18 cellular contexts compared by ENCODE assay signal in genomic region chr1:5911871-5912271, GRCh38.
"Had no signal": no experiment of that assay in that cellular context is flagged by ENCODE, and none has a peak within 500 bp of the region (broad histone marks: within the 10 kb centered on the region; RNA-seq: fewer than 3 reads in every experiment).

No MANE protein-coding gene starts in this region.

- H3K4me3 Mint-ChIP-seq: activated CD4-positive, alpha-beta T cell treated with anti-CD3 and anti-CD28 coated beads, Interleukin-2, amount 10 ng/mL, durations not matched to agents 7 days and 5 days; activated naive CD4-positive, alpha-beta T cell treated with anti-CD3 and anti-CD28 coated beads, Interleukin-2, amount 10 ng/mL, durations not matched to agents 7 days and 5 days; dendritic cell treated with granulocyte-macrophage colony-stimulating factor and Interleukin-4, amounts not matched to agents 40 ng/mL and 50 ng/mL, for 4 days; naive thymus-derived CD4-positive, alpha-beta T cell; stimulated activated naive B cell treated with anti-CD40 and anti-IgM and Interleukin-4, amounts not matched to agents 10 μg/mL and 1 μg/mL and 100 μg/mL, for 72 hours had no signal

- H3K36me3 Mint-ChIP-seq: activated naive CD4-positive, alpha-beta T cell treated with anti-CD3 and anti-CD28 coated beads, Interleukin-2, amount 10 ng/mL, durations not matched to agents 7 days and 5 days had no signal

- H3K4me1 Mint-ChIP-seq: activated naive CD4-positive, alpha-beta T cell treated with anti-CD3 and anti-CD28 coated beads, Interleukin-2, amount 10 ng/mL, durations not matched to agents 7 days and 5 days had no signal

- DNase-seq: activated CD4-positive, alpha-beta T cell treated with anti-CD3 and anti-CD28 coated beads, Interleukin-2, amount 10 ng/mL, durations not matched to agents 7 days and 5 days; activated CD4-positive, CD25-positive, alpha-beta regulatory T cell treated with anti-CD3 and anti-CD28 coated beads, Interleukin-2, amount 50 U/mL, for 72 hours; activated effector memory CD4-positive, alpha-beta T cell treated with anti-CD3 and anti-CD28 coated beads, Interleukin-2, amount 50 U/mL, for 16 hours; activated naive CD4-positive, alpha-beta T cell treated with anti-CD3 and anti-CD28 coated beads, Interleukin-2, amount 10 ng/mL, durations not matched to agents 7 days and 5 days; activated T-cell treated with anti-CD3 and anti-CD28 coated beads for 4 hours; amygdala; cerebellar nuclear complex; effector CD4-positive, alpha-beta T cell; foreskin keratinocyte; kidney; naive thymus-derived CD4-positive, alpha-beta T cell; small intestine; stimulated activated CD4-positive, alpha-beta T cell treated with anti-CD3 and anti-CD28 coated beads, Interleukin-15, amount 100 ng/mL, for 24 hours; stimulated activated CD8-positive, alpha-beta memory T cell treated with anti-CD3 and anti-CD28 coated beads, Interleukin-4, amount 100 ng/mL, for 48 hours; stimulated activated naive B cell treated with anti-CD40 and anti-IgM and Interleukin-4, amounts not matched to agents 10 μg/mL and 1 μg/mL and 100 μg/mL, for 72 hours; testis; trophoblast cell had no signal

- H3K27ac Mint-ChIP-seq: activated CD4-positive, alpha-beta T cell treated with anti-CD3 and anti-CD28 coated beads, Interleukin-2, amount 10 ng/mL, durations not matched to agents 7 days and 5 days; activated naive CD4-positive, alpha-beta T cell treated with anti-CD3 and anti-CD28 coated beads, Interleukin-2, amount 10 ng/mL, durations not matched to agents 7 days and 5 days; dendritic cell treated with granulocyte-macrophage colony-stimulating factor and Interleukin-4, amounts not matched to agents 40 ng/mL and 50 ng/mL, for 4 days; naive thymus-derived CD4-positive, alpha-beta T cell; stimulated activated naive B cell treated with anti-CD40 and anti-IgM and Interleukin-4, amounts not matched to agents 10 μg/mL and 1 μg/mL and 100 μg/mL, for 72 hours had no signal

- H3K9me3 Mint-ChIP-seq: activated CD4-positive, alpha-beta T cell treated with anti-CD3 and anti-CD28 coated beads, Interleukin-2, amount 10 ng/mL, durations not matched to agents 7 days and 5 days; activated naive CD4-positive, alpha-beta T cell treated with anti-CD3 and anti-CD28 coated beads, Interleukin-2, amount 10 ng/mL, durations not matched to agents 7 days and 5 days; dendritic cell treated with granulocyte-macrophage colony-stimulating factor and Interleukin-4, amounts not matched to agents 40 ng/mL and 50 ng/mL, for 4 days; naive thymus-derived CD4-positive, alpha-beta T cell; stimulated activated naive B cell treated with anti-CD40 and anti-IgM and Interleukin-4, amounts not matched to agents 10 μg/mL and 1 μg/mL and 100 μg/mL, for 72 hours had no signal

- H3K27me3 Mint-ChIP-seq: activated CD4-positive, alpha-beta T cell treated with anti-CD3 and anti-CD28 coated beads, Interleukin-2, amount 10 ng/mL, durations not matched to agents 7 days and 5 days; activated naive CD4-positive, alpha-beta T cell treated with anti-CD3 and anti-CD28 coated beads, Interleukin-2, amount 10 ng/mL, durations not matched to agents 7 days and 5 days; dendritic cell treated with granulocyte-macrophage colony-stimulating factor and Interleukin-4, amounts not matched to agents 40 ng/mL and 50 ng/mL, for 4 days; naive thymus-derived CD4-positive, alpha-beta T cell; stimulated activated naive B cell treated with anti-CD40 and anti-IgM and Interleukin-4, amounts not matched to agents 10 μg/mL and 1 μg/mL and 100 μg/mL, for 72 hours had no signal
